In genomic region chr12:113439301-113439597, GRCh38 we compare ENCODE assay signal across 9 cellular contexts. TPM values are rescaled to one million over a fixed set of nuclear protein-coding genes. Genes with fewer than 3 reads are reported as not detected.
"Had no signal": no experiment of that assay in that cellular context is flagged by ENCODE, and none has a peak within 500 bp of the region (broad histone marks: within the 10 kb centered on the region; RNA-seq: fewer than 3 reads in every experiment).

No MANE protein-coding gene starts in this region.

- H3K27ac ChIP-seq: HL-60, KMS-11 had no signal

- H3K9ac ChIP-seq: KMS-11 had no signal

- H3K4me3 ChIP-seq: K562 had no signal

- H3K4me2 ChIP-seq: KMS-11 had no signal

- DNase-seq: KG1 had no signal

RNA-seq across cellular contexts. Expression of gene LHX5, which starts 32.4 kb away (rescaled TPM):
- total RNA-seq: HepG2, HT-29, HT1080, IMR-90 had no signal
- polyA plus RNA-seq: HepG2, IgD-negative memory B cell, IMR-90 had no signal

RNA-seq across cellular contexts. Expression of gene SDS, which starts 35.6 kb away (rescaled TPM):
- total RNA-seq: HepG2, HT-29, IMR-90 had no signal
- polyA plus RNA-seq: HepG2, IgD-negative memory B cell, IMR-90 had no signal
